In the genomic region with DNA sequence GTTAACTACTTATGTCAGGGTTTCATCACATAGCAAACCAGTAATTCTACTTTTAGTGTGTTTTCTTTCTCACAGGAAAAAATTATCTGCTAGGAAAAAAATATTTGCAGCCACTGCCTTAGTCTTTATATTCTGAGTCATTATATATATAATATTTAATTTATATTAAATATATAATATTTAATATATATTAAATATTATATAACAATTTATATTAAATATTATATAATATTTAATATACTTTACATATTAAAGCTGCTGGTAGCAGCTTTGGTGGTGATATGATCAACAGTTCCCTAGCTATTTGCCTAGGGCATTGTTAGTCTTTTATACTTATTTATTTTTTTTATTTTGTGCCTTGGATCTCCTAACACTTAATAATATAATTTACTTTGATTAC, we compare ENCODE assay signal across 28 cellular contexts.
"Had no signal": no experiment of that assay in that cellular context is flagged by ENCODE, and none has a peak within 500 bp of the region (broad histone marks: within the 10 kb centered on the region; RNA-seq: fewer than 3 reads in every experiment).

No MANE protein-coding gene starts in this region.

- DNase-seq: colonic mucosa; cortex of kidney; dermis blood vessel endothelial cell; dorsolateral prefrontal cortex; effector CD4-positive, alpha-beta T cell; effector CD8-positive, alpha-beta T cell; effector memory CD4-positive, alpha-beta T cell; effector memory CD8-positive, alpha-beta T cell; endodermal cell; erythroblast; esophagus squamous epithelium; foreskin fibroblast; foreskin keratinocyte; foreskin melanocyte; gastrocnemius medialis; glutamatergic neuron; head of caudate nucleus; heart left ventricle; heart right ventricle had no signal

- ATAC-seq: effector memory CD8-positive, alpha-beta T cell; foreskin keratinocyte; gastrocnemius medialis; gastroesophageal sphincter; heart left ventricle; heart right ventricle had no signal

- H3K4me1 ChIP-seq: colonic mucosa, esophagus squamous epithelium, foreskin keratinocyte, gastrocnemius medialis, gastroesophageal sphincter, heart left ventricle, heart right ventricle had no signal

- H3K27ac ChIP-seq: colonic mucosa, coronary artery, dorsolateral prefrontal cortex, epithelial cell of prostate, esophagus muscularis mucosa, esophagus squamous epithelium, foreskin keratinocyte, gastrocnemius medialis, gastroesophageal sphincter, heart left ventricle, heart right ventricle had no signal

- FAIRE-seq: colon, endometrium, endothelial cell of umbilical vein, frontal cortex had no signal

- H3K4me3 Mint-ChIP-seq: dendritic cell treated with granulocyte-macrophage colony-stimulating factor and Interleukin-4, amounts not matched to agents 40 ng/mL and 50 ng/mL, for 4 days; effector memory CD8-positive, alpha-beta T cell; endodermal cell had no signal

- H3K4me3 ChIP-seq: colonic mucosa, coronary artery, dorsolateral prefrontal cortex, esophagus muscularis mucosa, esophagus squamous epithelium, gastrocnemius medialis, gastroesophageal sphincter, heart left ventricle, heart right ventricle had no signal

- H3K9me3 ChIP-seq: colonic mucosa, esophagus muscularis mucosa, esophagus squamous epithelium, gastrocnemius medialis, gastroesophageal sphincter had no signal

- H3K27ac Mint-ChIP-seq: dendritic cell treated with granulocyte-macrophage colony-stimulating factor and Interleukin-4, amounts not matched to agents 40 ng/mL and 50 ng/mL, for 4 days; effector memory CD8-positive, alpha-beta T cell; endodermal cell had no signal

- H3K27me3 ChIP-seq: colonic mucosa, dorsolateral prefrontal cortex, esophagus muscularis mucosa, esophagus squamous epithelium, foreskin keratinocyte, gastrocnemius medialis, gastroesophageal sphincter, heart left ventricle, heart right ventricle had no signal

- H3K4me1 Mint-ChIP-seq: endodermal cell had no signal

- H3K27me3 Mint-ChIP-seq: dendritic cell treated with granulocyte-macrophage colony-stimulating factor and Interleukin-4, amounts not matched to agents 40 ng/mL and 50 ng/mL, for 4 days; effector memory CD8-positive, alpha-beta T cell had no signal

- H3K36me3 ChIP-seq: colonic mucosa, esophagus muscularis mucosa, esophagus squamous epithelium, gastrocnemius medialis, gastroesophageal sphincter, heart left ventricle, heart right ventricle had no signal

- H3K9me3 Mint-ChIP-seq: dendritic cell treated with granulocyte-macrophage colony-stimulating factor and Interleukin-4, amounts not matched to agents 40 ng/mL and 50 ng/mL, for 4 days had no signal
